Comparison of ENCODE assay signal across 8 cellular contexts in the genomic region with DNA sequence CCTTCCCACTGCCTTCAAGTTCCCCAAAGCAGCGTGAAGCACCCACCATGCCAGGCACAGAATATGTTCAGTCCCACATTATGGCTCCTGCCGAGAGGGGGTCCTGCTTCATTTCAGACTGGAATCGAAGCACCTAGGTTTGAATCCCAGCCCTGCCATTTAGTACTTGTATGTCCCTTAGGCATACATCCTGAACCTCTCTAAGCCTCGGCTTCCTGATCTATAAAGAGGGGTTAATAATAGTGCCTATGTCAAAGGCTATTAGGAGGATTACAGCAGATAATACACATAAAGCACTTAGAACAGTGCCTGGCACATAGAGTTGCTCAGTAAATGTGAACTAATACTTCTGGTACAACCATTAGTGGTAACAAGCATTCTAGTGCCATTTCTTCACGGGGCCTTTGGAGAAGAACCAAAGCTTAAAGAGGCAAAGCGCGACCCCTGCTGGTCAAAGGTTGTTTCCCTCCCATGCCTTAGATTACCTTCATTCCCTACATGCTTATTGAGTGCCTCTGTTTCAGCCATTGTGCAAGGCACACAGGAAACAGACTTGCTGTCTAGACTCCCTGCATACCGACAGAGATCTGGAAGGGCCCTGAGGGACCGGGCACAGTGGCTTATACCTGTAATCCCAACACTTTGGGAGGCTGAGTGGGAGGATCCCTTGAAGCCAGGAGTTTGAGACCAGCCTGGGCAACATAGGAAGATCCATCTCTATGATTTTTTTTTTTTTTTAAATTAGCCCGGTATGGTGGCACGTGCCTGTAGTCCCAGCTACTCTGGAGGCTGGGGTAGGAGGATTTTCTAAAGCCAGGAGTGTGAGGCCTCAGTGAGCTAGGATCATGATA.
A peak's percentile ranks its signal among the peaks of the same experiment; 100 is the strongest.
DNase-seq lines count a peak whose midpoint lies in the region; ATAC-seq, FAIRE-seq and TF ChIP-seq lines count a peak whose summit lies in the region.

No MANE protein-coding gene starts in this region.

- peaks cover 24% of the 10 kb centered on the region for H3K4me1 Mint-ChIP-seq in neural progenitor cell

- DNase-seq in D721Med (ENCODE audit: insufficient read length, low spot score): peak; percentile 91
- peak; percentile 96 for DNase-seq in Karpas-422
- peak; percentile 75 for DNase-seq in RPMI7951 (ENCODE audit: low read depth)
- DNase-seq in activated T-cell treated with anti-CD3 and anti-CD28 coated beads, Interleukin-2, amount 50 U/mL, for 48 hours: peak; percentile 86 to 88
- peak; percentile 96 for DNase-seq in fibroblast of the aortic adventitia (ENCODE audit: low read depth)
- DNase-seq in neural progenitor cell (ENCODE audit: low spot score): peak; percentile 93
- peak; percentile 91 for DNase-seq in stomach

- FAIRE-seq in D721Med (lab: Jason Lieb, UNC): peak; percentile 58

- peak overlapping the region; percentile 62 for H3K27ac Mint-ChIP-seq in neural progenitor cell

- H3K4me1 ChIP-seq in Karpas-422 (ENCODE audit: low read length) (peaks cover 15% of the 10 kb centered on the region), neural progenitor cell (no peaks in the 10 kb centered on the region), stomach (peaks cover 3 to 43% (median 20%) of the 10 kb centered on the region in 4 donors)

- H3K9ac ChIP-seq in Karpas-422 (ENCODE audit: low read length): no peak overlapping the region
- H3K9ac ChIP-seq in neural progenitor cell: no peak overlapping the region

- no peaks in the 10 kb centered on the region for H3K9me3 Mint-ChIP-seq in neural progenitor cell

- peaks cover under 1% of the 10 kb centered on the region for H3K79me2 ChIP-seq in Karpas-422 (ENCODE audit: low read length)
- H3K79me2 ChIP-seq in neural progenitor cell (ENCODE audit: low read depth): no peaks in the 10 kb centered on the region

- TF ChIP-seq CTCF in D721Med (IDR thresholded peaks at IDR 0.05; ENCODE audit: insufficient read depth, missing control alignments) (peak; percentile 94), fibroblast of the aortic adventitia (IDR thresholded peaks at IDR 0.05; ENCODE audit: insufficient read depth, low read length) (peak; percentile 87), neural progenitor cell (IDR thresholded peaks at IDR 0.05) (peak; percentile 92), stomach (IDR thresholded peaks at IDR 0.05) (peak in 6 of 7 experiments; percentile 36 to 93 (median 88))

- intact Hi-C loops in stomach (cut with DNase I; ENCODE audit: low total_unique reads): loop anchor here (5.0 to 10.0 kb wide), 2 partner anchors 94 to 191 kb away; a partner anchor contains a TSS

- H3K27ac ChIP-seq in Karpas-422 (ENCODE audit: low read length) (no peak overlapping the region), neural progenitor cell (no peak overlapping the region), stomach (peak overlapping the region in 3 of 5 donors; percentile 1 to 85 (median 54))

- peaks cover 2% of the 10 kb centered on the region for H3K27me3 Mint-ChIP-seq in neural progenitor cell (ENCODE audit: insufficient read depth, low read depth)

- H3K9me3 ChIP-seq in Karpas-422 (ENCODE audit: low read length) (no peaks in the 10 kb centered on the region), neural progenitor cell (ENCODE audit: low read depth) (no peaks in the 10 kb centered on the region), stomach (no peaks in the 10 kb centered on the region)

- H3K9me2 ChIP-seq in Karpas-422 (replicated peaks; ENCODE audit: insufficient read depth, low read length): no peaks in the 10 kb centered on the region

- TF ChIP-seq EP300 in stomach (IDR thresholded peaks at IDR 0.05): no peak

- no peak for TF ChIP-seq POLR2A in stomach (IDR thresholded peaks at IDR 0.05)

- H4K20me1 ChIP-seq in Karpas-422 (ENCODE audit: insufficient read depth, low read depth, low read length) (no peaks in the 10 kb centered on the region), neural progenitor cell (ENCODE audit: low read depth) (no peaks in the 10 kb centered on the region)

- H3K4me3 ChIP-seq in Karpas-422 (ENCODE audit: low read length): no peak overlapping the region
- H3K4me3 ChIP-seq in fibroblast of the aortic adventitia (ENCODE audit: low read depth, low read length): no peak overlapping the region
- no peak overlapping the region for H3K4me3 ChIP-seq in neural progenitor cell
- no peak overlapping the region for H3K4me3 ChIP-seq in stomach

- H3K27me3 ChIP-seq in Karpas-422 (ENCODE audit: low read length) (no peaks in the 10 kb centered on the region), neural progenitor cell (no peaks in the 10 kb centered on the region), stomach (no peaks in the 10 kb centered on the region)

- peak; percentile 56 for ATAC-seq in GM21515 (IDR thresholded peaks at IDR 0.05; ENCODE audit: unreplicated experiment)

- no peak overlapping the region for H3K4me3 Mint-ChIP-seq in neural progenitor cell

- no peak overlapping the region for H3K4me2 ChIP-seq in Karpas-422 (ENCODE audit: low read depth, low read length, poor library complexity, severe bottlenecking)
- no peak overlapping the region for H3K4me2 ChIP-seq in neural progenitor cell

- H2AFZ ChIP-seq in Karpas-422 (ENCODE audit: low read length) (no peak overlapping the region), neural progenitor cell (replicated peaks) (peak overlapping the region; percentile 30)

- no peaks in the 10 kb centered on the region for H3F3A ChIP-seq in neural progenitor cell (ENCODE audit: low read depth)

- H3K36me3 ChIP-seq in Karpas-422 (ENCODE audit: insufficient read depth, low read length): peaks cover 6% of the 10 kb centered on the region; the same call in 1 of the 2 replicates
- H3K36me3 ChIP-seq in neural progenitor cell: no peaks in the 10 kb centered on the region
- H3K36me3 ChIP-seq in stomach: peaks cover 16 to 57% (median 47%) of the 10 kb centered on the region in 4 donors

- no peaks in the 10 kb centered on the region for H3K36me3 Mint-ChIP-seq in neural progenitor cell

- WGBS in stomach, 5 donors: 37 to 53% (median 40%) methylated on average over 9 to 11 of the region's 11 CpGs

Comparison
In these comparisons a context has a peak if more than half of its experiments do, and no peak if none do; other contexts are left out.
1. H3K27ac ChIP-seq: peak in stomach (3 of 5); none in Karpas-422 (single experiment) and neural progenitor cell (single experiment).
2. Peak in every context shown above with its lines, with median percentiles within 50 percentile points of each other: DNase-seq and CTCF ChIP-seq.